Comparison of ENCODE assay signal across 18 cellular contexts in the genomic region with DNA sequence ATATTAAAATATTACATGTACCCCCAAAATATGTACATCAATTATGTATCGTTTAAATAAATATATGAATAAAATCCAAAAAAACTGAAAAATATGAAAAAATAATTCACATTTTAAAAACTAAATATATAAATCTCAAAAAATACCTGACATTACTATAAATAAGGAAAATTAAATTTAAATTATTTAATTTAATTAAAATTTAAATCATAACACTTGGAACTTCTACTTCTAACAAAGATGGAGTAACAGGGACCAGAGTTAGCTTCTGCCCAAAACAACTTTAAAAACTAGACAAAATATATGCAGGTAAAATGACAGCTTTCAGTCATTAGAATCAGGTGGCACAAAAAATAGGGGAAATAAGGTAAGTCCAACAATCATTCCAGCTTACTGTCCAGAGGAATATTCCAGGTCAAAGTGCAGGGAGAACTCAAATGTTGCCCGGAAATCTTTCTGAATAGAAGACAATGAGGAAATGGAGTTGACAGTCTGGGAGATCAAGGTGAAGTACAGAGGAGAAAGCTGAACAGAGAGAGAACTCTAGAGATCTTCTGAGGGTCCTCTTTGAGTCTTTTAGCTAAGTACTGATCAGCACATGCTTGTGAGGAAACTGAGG.
"Had no signal": no experiment of that assay in that cellular context is flagged by ENCODE, and none has a peak within 500 bp of the region (broad histone marks: within the 10 kb centered on the region; RNA-seq: fewer than 3 reads in every experiment).

No MANE protein-coding gene starts in this region.

- H3K27ac Mint-ChIP-seq: activated naive CD4-positive, alpha-beta T cell treated with anti-CD3 and anti-CD28 coated beads, Interleukin-2, amount 50 U/mL, for 24 hours; naive thymus-derived CD4-positive, alpha-beta T cell; neural progenitor cell; stimulated activated memory B cell treated with anti-CD40 and anti-IgM and Interleukin-4, amounts not matched to agents 10 μg/mL and 1 μg/mL and 100 μg/mL, for 72 hours had no signal

- H3K36me3 Mint-ChIP-seq: activated naive CD4-positive, alpha-beta T cell treated with anti-CD3 and anti-CD28 coated beads, Interleukin-2, amount 50 U/mL, for 24 hours; naive thymus-derived CD4-positive, alpha-beta T cell; stimulated activated memory B cell treated with anti-CD40 and anti-IgM and Interleukin-4, amounts not matched to agents 10 μg/mL and 1 μg/mL and 100 μg/mL, for 72 hours had no signal

- H3K4me1 ChIP-seq: left lung, neural progenitor cell, pancreas, testis, upper lobe of right lung had no signal

- H3K27me3 ChIP-seq: left lung, neural progenitor cell, pancreas, testis, upper lobe of right lung had no signal

- H2AFZ ChIP-seq: neural progenitor cell had no signal

- H3K27me3 Mint-ChIP-seq: stimulated activated memory B cell treated with anti-CD40 and anti-IgM and Interleukin-4, amounts not matched to agents 10 μg/mL and 1 μg/mL and 100 μg/mL, for 72 hours had no signal

- H3K4me1 Mint-ChIP-seq: activated naive CD4-positive, alpha-beta T cell treated with anti-CD3 and anti-CD28 coated beads, Interleukin-2, amount 50 U/mL, for 24 hours; naive thymus-derived CD4-positive, alpha-beta T cell; neural progenitor cell; stimulated activated memory B cell treated with anti-CD40 and anti-IgM and Interleukin-4, amounts not matched to agents 10 μg/mL and 1 μg/mL and 100 μg/mL, for 72 hours had no signal

- H3K4me3 ChIP-seq: left lung, neural progenitor cell, pancreas, testis, upper lobe of right lung had no signal

- H3K4me2 ChIP-seq: neural progenitor cell had no signal

- H3K9me3 Mint-ChIP-seq: activated naive CD4-positive, alpha-beta T cell treated with anti-CD3 and anti-CD28 coated beads, Interleukin-2, amount 50 U/mL, for 24 hours had no signal

- H3K27ac ChIP-seq: left lung, neural progenitor cell, pancreas, testis, upper lobe of right lung had no signal

- H3K4me3 Mint-ChIP-seq: activated naive CD4-positive, alpha-beta T cell treated with anti-CD3 and anti-CD28 coated beads, Interleukin-2, amount 50 U/mL, for 24 hours; naive thymus-derived CD4-positive, alpha-beta T cell; neural progenitor cell; stimulated activated memory B cell treated with anti-CD40 and anti-IgM and Interleukin-4, amounts not matched to agents 10 μg/mL and 1 μg/mL and 100 μg/mL, for 72 hours had no signal

- ATAC-seq: left lung; naive thymus-derived CD4-positive, alpha-beta T cell; pancreas; sciatic nerve; stimulated activated memory B cell treated with anti-CD40 and anti-IgM and Interleukin-4, amounts not matched to agents 10 μg/mL and 1 μg/mL and 100 μg/mL, for 72 hours; upper lobe of right lung had no signal

- H3K9me3 ChIP-seq: left lung, pancreas, testis, upper lobe of right lung had no signal

- DNase-seq: activated CD4-positive, alpha-beta T cell treated with anti-CD3 and anti-CD28 coated beads for 1 hour; activated CD4-positive, alpha-beta T cell treated with anti-CD3 and anti-CD28 coated beads, Interleukin-2, amount 50 U/mL, for 4 hours; activated gamma-delta T cell; cerebellar nuclear complex; dermis blood vessel endothelial cell; effector memory CD4-positive, alpha-beta T cell; hippocampal formation; islet precursor cell; left lung; naive thymus-derived CD4-positive, alpha-beta T cell; pancreas; stimulated activated CD4-positive, alpha-beta T cell treated with anti-CD3 and anti-CD28 coated beads, Interleukin-4, amount 100 ng/mL, for 4 hours; testis; upper lobe of right lung had no signal

- H3K36me3 ChIP-seq: left lung, pancreas, upper lobe of right lung had no signal
